Comparison of ENCODE assay signal across 14 cellular contexts in the genomic region with DNA sequence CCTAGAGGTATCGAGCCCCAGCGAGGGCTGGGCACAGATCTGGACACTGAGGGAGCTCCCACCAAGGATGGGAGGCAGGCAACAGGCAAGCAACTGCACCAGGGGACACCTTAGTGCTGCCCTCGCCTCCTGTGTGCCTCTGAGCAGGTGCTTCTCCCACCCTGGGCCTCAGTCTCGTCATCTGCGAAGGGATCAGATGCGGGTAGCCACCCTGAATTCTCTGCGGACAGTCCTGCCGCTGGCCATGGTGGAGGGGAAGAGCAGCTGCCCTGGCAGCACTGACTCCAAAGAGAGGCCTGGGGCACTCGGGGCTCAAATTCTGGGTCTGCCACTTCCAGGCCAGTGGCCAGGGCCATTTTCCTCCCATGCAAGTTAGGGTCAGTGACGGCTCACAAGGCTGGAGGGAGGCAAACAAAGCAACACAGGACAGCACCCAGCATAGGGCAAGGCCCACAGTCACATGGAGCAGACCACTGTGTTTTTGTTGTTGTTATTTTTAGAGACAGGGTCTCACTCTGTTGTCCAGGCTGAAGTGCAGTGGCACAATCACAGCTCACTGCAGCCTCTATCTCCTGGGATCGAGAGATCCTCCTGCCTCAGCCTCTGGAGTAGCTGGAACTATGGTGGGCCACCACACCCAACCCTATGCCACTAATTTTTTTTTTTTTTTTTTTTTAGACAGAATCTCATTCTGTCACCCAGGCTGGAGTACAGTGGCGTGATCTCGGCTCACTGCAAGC.
"Had no signal": no experiment of that assay in that cellular context is flagged by ENCODE, and none has a peak within 500 bp of the region (broad histone marks: within the 10 kb centered on the region; RNA-seq: fewer than 3 reads in every experiment).

No MANE protein-coding gene starts in this region.

- H3K4me3 Mint-ChIP-seq: activated CD4-positive, alpha-beta memory T cell treated with anti-CD3 and anti-CD28 coated beads for 36 hours; memory B cell; stimulated activated naive B cell treated with anti-CD40 and anti-IgM and Interleukin-4, amounts not matched to agents 10 μg/mL and 1 μg/mL and 100 μg/mL, for 72 hours had no signal

- H3K9me3 ChIP-seq: colonic mucosa, right atrium auricular region, upper lobe of left lung had no signal

- ATAC-seq: left lobe of liver; stimulated activated naive B cell treated with anti-CD40 and anti-IgM and Interleukin-4, amounts not matched to agents 10 μg/mL and 1 μg/mL and 100 μg/mL, for 72 hours had no signal

- H3K9me3 Mint-ChIP-seq: activated CD4-positive, alpha-beta memory T cell treated with anti-CD3 and anti-CD28 coated beads for 36 hours; memory B cell; stimulated activated naive B cell treated with anti-CD40 and anti-IgM and Interleukin-4, amounts not matched to agents 10 μg/mL and 1 μg/mL and 100 μg/mL, for 72 hours had no signal

- H3K4me1 ChIP-seq: colonic mucosa, parathyroid adenoma had no signal

- H3K9ac ChIP-seq: parathyroid adenoma had no signal

- H3K27ac ChIP-seq: cardiac muscle cell, colonic mucosa, parathyroid adenoma, right atrium auricular region, upper lobe of left lung had no signal

- DNase-seq: activated CD4-positive, alpha-beta memory T cell treated with anti-CD3 and anti-CD28 coated beads for 36 hours; activated CD4-positive, CD25-positive, alpha-beta regulatory T cell treated with anti-CD3 and anti-CD28 coated beads, Interleukin-2, amount 50 U/mL, for 72 hours; activated CD8-positive, alpha-beta memory T cell treated with anti-CD3 and anti-CD28 coated beads, Interleukin-2, amount 50 U/mL, for 4 hours; colonic mucosa; effector CD4-positive, alpha-beta T cell; foreskin melanocyte; stimulated activated CD4-positive, alpha-beta T cell treated with anti-CD3 and anti-CD28 coated beads, Interleukin-1b, Interleukin-23, amount 100 ng/mL, for 48 hours; stimulated activated naive B cell treated with anti-CD40 and anti-IgM and Interleukin-4, amounts not matched to agents 10 μg/mL and 1 μg/mL and 100 μg/mL, for 72 hours had no signal

- H3K27ac Mint-ChIP-seq: activated CD4-positive, alpha-beta memory T cell treated with anti-CD3 and anti-CD28 coated beads for 36 hours; memory B cell; stimulated activated naive B cell treated with anti-CD40 and anti-IgM and Interleukin-4, amounts not matched to agents 10 μg/mL and 1 μg/mL and 100 μg/mL, for 72 hours had no signal

- H3K27me3 ChIP-seq: cardiac muscle cell, colonic mucosa, right atrium auricular region, upper lobe of left lung had no signal

- H2AFZ ChIP-seq: parathyroid adenoma had no signal

- H3K36me3 ChIP-seq: cardiac muscle cell, colonic mucosa, right atrium auricular region, upper lobe of left lung had no signal

- H3K36me3 Mint-ChIP-seq: activated CD4-positive, alpha-beta memory T cell treated with anti-CD3 and anti-CD28 coated beads for 36 hours; memory B cell; stimulated activated naive B cell treated with anti-CD40 and anti-IgM and Interleukin-4, amounts not matched to agents 10 μg/mL and 1 μg/mL and 100 μg/mL, for 72 hours had no signal

- H3K4me3 ChIP-seq: cardiac muscle cell, colonic mucosa, right atrium auricular region, upper lobe of left lung had no signal

- H3K79me2 ChIP-seq: parathyroid adenoma had no signal
